In genomic region chr10:63651864-63652263, GRCh38 we compare ENCODE assay signal across 20 cellular contexts.
"Had no signal": no experiment of that assay in that cellular context is flagged by ENCODE, and none has a peak within 500 bp of the region (broad histone marks: within the 10 kb centered on the region; RNA-seq: fewer than 3 reads in every experiment).

No MANE protein-coding gene starts in this region.

- ATAC-seq: left lobe of liver; natural killer cell; pancreas; sciatic nerve; stimulated activated memory B cell treated with anti-CD40 and anti-IgM and Interleukin-4, amounts not matched to agents 10 μg/mL and 1 μg/mL and 100 μg/mL, for 72 hours; stimulated activated naive CD8-positive, alpha-beta T cell treated with anti-CD3 and anti-CD28 coated beads, Interleukin-15, Interleukin-2, amounts not matched to agents 100 U/mL and 50 U/mL, for 24 hours had no signal

- H3K36me3 ChIP-seq: pancreas, prostate gland, right atrium auricular region, tibial artery had no signal

- DNase-seq: dorsolateral prefrontal cortex; effector CD4-positive, alpha-beta T cell; head of caudate nucleus; kidney; natural killer cell; occipital lobe; pancreas; stimulated activated CD4-positive, alpha-beta T cell treated with anti-CD3 and anti-CD28 coated beads, Interleukin-4, amount 100 ng/mL, for 4 hours; stimulated activated naive CD8-positive, alpha-beta T cell treated with anti-CD3 and anti-CD28 coated beads, Interleukin-15, Interleukin-2, amounts not matched to agents 100 U/mL and 50 U/mL, for 24 hours; substantia nigra; testis; tibial artery had no signal

- H3K9me3 ChIP-seq: pancreas, prostate gland, right atrium auricular region, testis, tibial artery had no signal

- H3K27me3 ChIP-seq: dorsolateral prefrontal cortex, pancreas, right atrium auricular region, testis, tibial artery had no signal

- H3K27ac ChIP-seq: dorsolateral prefrontal cortex, pancreas, prostate gland, right atrium auricular region, testis, tibial artery had no signal

- FAIRE-seq: colon, frontal cortex, kidney, pancreas had no signal

- H3K4me1 ChIP-seq: pancreas, prostate gland, right atrium auricular region, testis, tibial artery had no signal

- H3K4me3 ChIP-seq: dorsolateral prefrontal cortex, lung, pancreas, prostate gland, right atrium auricular region, testis, tibial artery had no signal
